ENCODE assay signal across 8 cellular contexts in the genomic region with DNA sequence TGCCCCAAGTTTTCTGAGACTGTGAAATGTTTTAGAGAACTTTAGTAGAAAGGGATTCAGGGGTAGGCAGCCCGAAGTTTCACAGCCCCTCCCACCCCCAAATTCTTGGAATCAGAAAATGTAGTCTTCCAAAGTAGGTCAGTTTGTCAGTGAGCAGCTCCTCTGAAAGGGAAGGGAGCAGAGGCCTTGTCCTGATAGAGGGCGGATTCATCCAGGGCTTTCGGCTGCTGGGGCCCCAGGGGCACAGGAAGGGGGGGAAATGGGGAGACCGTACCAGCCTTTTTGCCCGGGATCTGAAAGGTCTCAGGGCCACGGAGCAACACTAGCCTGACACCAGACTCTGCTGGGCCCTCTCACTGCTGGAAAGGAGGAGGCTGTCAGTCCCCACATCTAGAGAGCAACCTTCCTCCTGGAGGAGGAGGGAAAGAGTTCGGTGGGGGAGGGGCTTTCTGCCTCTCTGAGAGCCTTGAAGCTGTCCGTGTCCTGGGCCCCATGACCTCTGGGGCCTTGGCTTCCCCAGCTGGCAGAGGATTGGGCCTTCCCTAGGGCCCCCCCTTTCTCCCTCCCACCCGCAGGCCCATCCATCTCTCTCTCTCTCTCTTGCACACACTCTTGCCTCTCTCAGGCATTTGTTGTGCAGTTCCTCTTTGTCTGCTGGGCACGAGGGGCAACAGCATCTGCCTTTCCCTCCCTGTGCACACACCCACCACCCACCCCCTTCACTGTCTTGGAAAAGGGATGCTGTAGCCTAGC. TPM values are rescaled to one million over a fixed set of nuclear protein-coding genes. Genes with fewer than 3 reads are reported as not detected.
DNase-seq lines count a peak whose midpoint lies in the region; ATAC-seq and TF ChIP-seq lines count a peak whose summit lies in the region.

TSS of gene IKZF4 (plus strand) at position 607 of the 753 bp plus-strand sequence. CDS start 451 bp downstream, outside the sequence.

- peak within 1 kb of the TSS; percentile 64 to 90 for H3K27ac ChIP-seq in breast epithelium
- peak within 1 kb of the TSS; percentile 67 to 72 for H3K27ac ChIP-seq in ascending aorta
- peak within 1 kb of the TSS; percentile 30 for H3K27ac ChIP-seq in skeletal muscle tissue (ENCODE audit: low read depth, low read length)

- H3K9me3 ChIP-seq in breast epithelium = no peaks in the 10 kb centered on the region
- no peaks in the 10 kb centered on the region for H3K9me3 ChIP-seq in ascending aorta
- H3K9me3 ChIP-seq in iPS-15b (ENCODE audit: control insufficient read depth, insufficient read depth, low read length) = no peaks in the 10 kb centered on the region
- no peaks in the 10 kb centered on the region for H3K9me3 ChIP-seq in skeletal muscle tissue (ENCODE audit: control insufficient read depth in 3 of 3, low read length in 3 of 3)

- TF ChIP-seq CTCF in breast epithelium (IDR thresholded peaks at IDR 0.05) (no peak), MCF 10A (IDR thresholded peaks at IDR 0.05; ENCODE audit: unreplicated experiment) (no peak), ascending aorta (IDR thresholded peaks at IDR 0.05) (no peak)

- no peak within 1 kb of the TSS for H3K4me3 Mint-ChIP-seq in MCF 10A (ENCODE audit: unreplicated experiment)

- H3K36me3 ChIP-seq in breast epithelium = no peaks in the 10 kb centered on the region
- H3K36me3 ChIP-seq in ascending aorta = peaks cover 0 to 23% of the 10 kb centered on the region in 2 donors
- peaks cover 5% of the 10 kb centered on the region for H3K36me3 ChIP-seq in iPS-15b (ENCODE audit: control insufficient read depth, insufficient read depth, low read length)
- peaks cover 4 to 23% (median 13%) of the 10 kb centered on the region in 3 donors for H3K36me3 ChIP-seq in skeletal muscle tissue (ENCODE audit: control insufficient read depth in 3 of 3, insufficient read depth in 3 of 3, low read length in 3 of 3)

- no peak within 1 kb of the TSS for H3K27ac Mint-ChIP-seq in MCF 10A (ENCODE audit: low read depth, unreplicated experiment)

- CTCF ChIA-PET in MCF 10A (lab: Yijun Ruan, JAX) = interaction anchor here (0.6 to 2.7 kb wide), 2 partner anchors 9 to 25 kb away, joined by 3 to 8 read pairs; no protein-coding TSS in a partner anchor

- no peaks in the 10 kb centered on the region for H3K9me3 Mint-ChIP-seq in MCF 10A (ENCODE audit: unreplicated experiment)

- no TSS peak for BruUV-seq in MCF 10A (replicated peaks; lab: Mats Ljungman, UMichigan)

- no peaks in the 10 kb centered on the region for H3K4me1 ChIP-seq in breast epithelium
- peaks cover 12 to 14% of the 10 kb centered on the region in 2 donors for H3K4me1 ChIP-seq in ascending aorta
- peaks cover 16% of the 10 kb centered on the region for H3K4me1 ChIP-seq in iPS-15b (ENCODE audit: control insufficient read depth, insufficient read depth, low read length)
- H3K4me1 ChIP-seq in skeletal muscle tissue (ENCODE audit: control insufficient read depth in 3 of 3, insufficient read depth in 3 of 3, low read length in 3 of 3) = no peaks in the 10 kb centered on the region

- POLR2A ChIA-PET in MCF 10A (lab: Yijun Ruan, JAX) = interaction anchor here (1.1 kb wide), 1 partner anchor 9 kb away, joined by 3 read pairs; no protein-coding TSS in a partner anchor

- ATAC-seq in GM21619 (IDR thresholded peaks at IDR 0.05; ENCODE audit: unreplicated experiment) (no peak), GM18505 (IDR thresholded peaks at IDR 0.05; ENCODE audit: unreplicated experiment) (no peak)

- peaks cover 6% of the 10 kb centered on the region for H3K36me3 Mint-ChIP-seq in MCF 10A (ENCODE audit: insufficient read depth, unreplicated experiment)

- H3K27me3 Mint-ChIP-seq in MCF 10A (ENCODE audit: insufficient read depth, unreplicated experiment) = no peaks in the 10 kb centered on the region

- TF ChIP-seq POLR2A in breast epithelium (IDR thresholded peaks at IDR 0.05) (no peak), GM18505 (IDR thresholded peaks at IDR 0.05; ENCODE audit: borderline replicate concordance, extremely low read depth, insufficient read depth, insufficient read length) (no peak)

- H3K4me3 ChIP-seq in breast epithelium = peak within 1 kb of the TSS; percentile 16 to 61 (median 39)
- H3K4me3 ChIP-seq in ascending aorta = peak within 1 kb of the TSS; percentile 34 to 58
- H3K4me3 ChIP-seq in iPS-15b (ENCODE audit: low read depth, low read length) = peak within 1 kb of the TSS; percentile 72
- H3K4me3 ChIP-seq in skeletal muscle tissue (ENCODE audit: low read length in 3 of 3) = peak within 1 kb of the TSS; percentile 26 to 38 (median 35)

- H3K4me1 Mint-ChIP-seq in MCF 10A (ENCODE audit: insufficient read depth, unreplicated experiment) = no peaks in the 10 kb centered on the region

- H3K27me3 ChIP-seq in breast epithelium = no peaks in the 10 kb centered on the region
- H3K27me3 ChIP-seq in ascending aorta = no peaks in the 10 kb centered on the region
- H3K27me3 ChIP-seq in iPS-15b (ENCODE audit: control insufficient read depth, insufficient read depth, low read length) = no peaks in the 10 kb centered on the region
- no peaks in the 10 kb centered on the region for H3K27me3 ChIP-seq in skeletal muscle tissue (ENCODE audit: control insufficient read depth in 3 of 3, insufficient read depth in 3 of 3, low read length in 3 of 3)

- intact Hi-C loops in breast epithelium (cut with DNase I; ENCODE audit: low total_unique reads) (no loop called here), MCF 10A (cut with micrococcal nuclease) (no loop called here), ascending aorta (cut with DNase I) (no loop called here)

- DNase-seq in breast epithelium (ENCODE audit: low spot score in 2 of 2) = no peak
- DNase-seq in MCF 10A (ENCODE audit: unreplicated experiment) = no peak
- DNase-seq in ascending aorta (ENCODE audit: low spot score in 2 of 2) = no peak
- DNase-seq in DMS114 treated with DMSO at 0.1 percent for 48 hours (lab: John Stamatoyannopoulos, UW; ENCODE audit: unreplicated experiment) = no peak

- H3K9ac ChIP-seq in iPS-15b (ENCODE audit: low read depth, low read length) (peak within 1 kb of the TSS; percentile 76), skeletal muscle tissue (ENCODE audit: low read depth in 1 of 3, low read length in 3 of 3) (peak within 1 kb of the TSS in 2 of 3 donors; percentile 8 to 40)

RNA-seq across cellular contexts. Expression of gene IKZF4, which starts in this region (rescaled TPM):
- total RNA-seq in breast epithelium (1 to 10 TPM; 2.9 to 4.6 (median 4.2) TPM), MCF 10A (2022) (2.4 and 3.4 TPM in 2 replicates), ascending aorta (1.6 TPM), skeletal muscle tissue (1.6 TPM)
